8 cellular contexts compared by ENCODE assay signal in genomic region chr15:65133550-65134200, GRCh38. TPM values are rescaled to one million over a fixed set of nuclear protein-coding genes. Genes with fewer than 3 reads are reported as not detected.
DNase-seq lines count a peak whose midpoint lies in the region; ATAC-seq, FAIRE-seq and TF ChIP-seq lines count a peak whose summit lies in the region.

Gene PDCD7, minus strand, starts transcription at chr15:65133808. Its CDS starts 27 bp downstream, at chr15:65133781.

- H3K27me3 Mint-ChIP-seq in CD8-positive, alpha-beta T cell (ENCODE audit: low read depth): no peaks in the 10 kb centered on the region

- H3K18ac ChIP-seq in H1 (ENCODE audit: extremely low read depth, low read length) (no peak within 1 kb of the TSS), mesenchymal stem cell (ENCODE audit: low read depth in 1 of 2, low read length in 2 of 2) (peak within 1 kb of the TSS; percentile 97 to 98)

- H2BK120ac ChIP-seq in H1 (replicated peaks; ENCODE audit: low read depth, low read length): no peak within 1 kb of the TSS
- peak within 1 kb of the TSS; percentile 77 for H2BK120ac ChIP-seq in mesenchymal stem cell (ENCODE audit: low read depth, low read length)

- POLR2A ChIA-PET in CD8-positive, alpha-beta T cell (lab: Charles Lee): interaction anchor here (0.8 to 1.6 kb wide), 7 partner anchors 18 to 970 kb away, joined by 3 to 5 read pairs (median 4); partner anchors contain the start of genes PARP16, RNU5B-1 and TRIP4
- POLR2A ChIA-PET in H1 (lab: Charles Lee; ENCODE audit: partially characterized antibody): interaction anchor here (0.7 to 1.4 kb wide), 6 partner anchors 9 to 171 kb away, joined by 3 to 7 read pairs (median 3); partner anchors contain the start of genes CLPX and RNU5B-1

- H2BK5ac ChIP-seq in H1 (ENCODE audit: low read depth, low read length): 0 out of 2 replicates have a peak within 1 kb of the TSS, but pooled peaks have one; percentile 2
- H2BK5ac ChIP-seq in mesenchymal stem cell (ENCODE audit: low read depth, low read length, poor library complexity, severe bottlenecking): peak within 1 kb of the TSS; percentile 82

- peaks cover 31% of the 10 kb centered on the region for H3K4me1 Mint-ChIP-seq in CD8-positive, alpha-beta T cell (ENCODE audit: low read depth)

- TF ChIP-seq EP300 in H1 (IDR thresholded peaks at IDR 0.05; ENCODE audit: borderline replicate concordance in 1 of 2, low read depth in 2 of 2, low read length in 2 of 2): no peak

- peak within 1 kb of the TSS; percentile 96 for H3K27ac Mint-ChIP-seq in CD8-positive, alpha-beta T cell

- H4K8ac ChIP-seq in H1 (ENCODE audit: extremely low read depth, insufficient read depth, low read length) (peak within 1 kb of the TSS; percentile 91), mesenchymal stem cell (ENCODE audit: low read length) (peak within 1 kb of the TSS; percentile 97)

- H3K36me3 Mint-ChIP-seq in CD8-positive, alpha-beta T cell: peaks cover 24% of the 10 kb centered on the region

- peaks cover 3% of the 10 kb centered on the region for H3K9me3 Mint-ChIP-seq in CD8-positive, alpha-beta T cell

- DNase-seq in CD8-positive, alpha-beta T cell: peak; percentile 60 to 89 (median 81)
- DNase-seq in HT-29 (ENCODE audit: low spot score): peak; percentile 97
- peak; percentile 71 to 92 for DNase-seq in NOMO-1 (lab: John Stamatoyannopoulos, UW; ENCODE audit: unreplicated experiment in 2 of 2)
- DNase-seq in activated CD8-positive, alpha-beta memory T cell treated with anti-CD3 and anti-CD28 coated beads for 4 hours (ENCODE audit: low read depth in 2 of 2): peak; percentile 69 to 76
- peak; percentile 60 to 86 for DNase-seq in H1 (ENCODE audit: low read depth in 1 of 2, low spot score in 2 of 2)
- peak; percentile 95 for DNase-seq in mesenchymal stem cell
- DNase-seq in stimulated activated CD8-positive, alpha-beta memory T cell treated with anti-CD3 and anti-CD28 coated beads, Interleukin-12 subunit alpha, Interleukin-12 subunit beta, amount 100 ng/mL, for 4 hours (ENCODE audit: low read depth): peak; percentile 67

- H2BK20ac ChIP-seq in H1 (ENCODE audit: low read length): no peak within 1 kb of the TSS

- H3K4me2 ChIP-seq in H1 (ENCODE audit: insufficient read depth in 1 of 2, low read depth in 2 of 2, low read length in 2 of 2) (peak within 1 kb of the TSS; percentile 64 to 86), mesenchymal stem cell (ENCODE audit: low read length, poor library complexity, severe bottlenecking) (peak within 1 kb of the TSS; percentile 92)

- no peaks in the 10 kb centered on the region for H3K27me3 ChIP-seq in CD8-positive, alpha-beta T cell (ENCODE audit: insufficient read depth, low read length)
- H3K27me3 ChIP-seq in H1 (replicated peaks in 1 of 4; ENCODE audit: control insufficient read depth in 3 of 4, extremely low read depth in 1 of 4, insufficient read depth in 3 of 4, low read length in 3 of 4) (no peaks in the 10 kb centered on the region), mesenchymal stem cell (ENCODE audit: control insufficient read depth in 1 of 2, insufficient read depth in 1 of 2, low read length in 2 of 2) (no peaks in the 10 kb centered on the region)

- H3K36me3 ChIP-seq in CD8-positive, alpha-beta T cell (ENCODE audit: insufficient read depth, low read length): peaks cover 9% of the 10 kb centered on the region
- H3K36me3 ChIP-seq in H1 (ENCODE audit: control insufficient read depth in 2 of 4, insufficient read depth in 4 of 4, low read length in 3 of 4): peaks cover 0 to 5% (median 4%) of the 10 kb centered on the region in 4 experiments; a peak in 3 of 8 replicates
- H3K36me3 ChIP-seq in mesenchymal stem cell (ENCODE audit: control insufficient read depth in 1 of 2, insufficient read depth in 2 of 2, low read depth in 1 of 2, low read length in 2 of 2): peaks cover 12 to 18% of the 10 kb centered on the region in 2 experiments

- CTCF ChIA-PET in CD8-positive, alpha-beta T cell (lab: Charles Lee): interaction anchor here (1.1 kb wide), 1 partner anchor 164 kb away, joined by 3 read pairs; no protein-coding TSS in a partner anchor
- CTCF ChIA-PET in H1 (lab: Charles Lee; ENCODE audit: partially characterized antibody): interaction anchor here (0.6 to 1.1 kb wide), 2 partner anchors 18 to 87 kb away, joined by 3 to 4 read pairs; no protein-coding TSS in a partner anchor

- TF ChIP-seq CTCF in CD8-positive, alpha-beta T cell (IDR thresholded peaks at IDR 0.05): no peak
- TF ChIP-seq CTCF in H1 (IDR thresholded peaks at IDR 0.05; ENCODE audit: control extremely low read depth in 1 of 3, insufficient read depth in 1 of 3, low read depth in 1 of 3, low read length in 3 of 3): no peak

- peaks cover 9% of the 10 kb centered on the region for H3K23me2 ChIP-seq in H1 (ENCODE audit: low read depth, low read length)

- TF ChIP-seq POLR2A in H1 (IDR thresholded peaks at IDR 0.05; ENCODE audit: control extremely low read depth in 1 of 2, low read depth in 2 of 2, low read length in 2 of 2): peak in 1 of 2 experiments; percentile 91; a peak in 2 of 3 replicates

- peak; percentile 50 for FAIRE-seq in H1 (lab: Jason Lieb, UNC)

- H4K5ac ChIP-seq in H1 (ENCODE audit: insufficient read length, low read depth, low read length): peak within 1 kb of the TSS; percentile 65

- H3K4ac ChIP-seq in H1 (replicated peaks; ENCODE audit: insufficient read length, low read depth, low read length) (no peak within 1 kb of the TSS), mesenchymal stem cell (ENCODE audit: low read depth in 1 of 2, low read length in 2 of 2) (peak within 1 kb of the TSS; percentile 77 to 95)

- H3K79me2 ChIP-seq in H1 (ENCODE audit: control insufficient read depth in 1 of 2, insufficient read depth in 2 of 2, low read length in 2 of 2): peaks cover 0 to 3% of the 10 kb centered on the region in 2 experiments; a peak in 1 of 4 replicates

- H3K4me3 Mint-ChIP-seq in CD8-positive, alpha-beta T cell: peak within 1 kb of the TSS; percentile 91

- H3K14ac ChIP-seq in H1 (ENCODE audit: insufficient read length): no peak within 1 kb of the TSS
- peak within 1 kb of the TSS in 1 of 2 experiments; percentile 97 for H3K14ac ChIP-seq in mesenchymal stem cell (ENCODE audit: low read length in 2 of 2)

- peaks cover 2 to 3% of the 10 kb centered on the region in 2 experiments for H4K20me1 ChIP-seq in H1 (replicated peaks in 1 of 2; ENCODE audit: control insufficient read depth in 1 of 2, insufficient read depth in 2 of 2, low read length in 2 of 2)

- 5% methylated on average over 26 of the region's 45 CpGs; no CpG with 5 or more reads in 1 of the 2 experiments for WGBS in H1 (ENCODE audit: extremely low coverage in 1 of 2, insufficient coverage in 1 of 2, insufficient read length in 1 of 2, insufficient replicate concordance in 2 of 2, low coverage in 1 of 2, low lambda C conversion rate in 2 of 2, missing lambda C conversion rate in 1 of 2), 2 experiments
- under 1% methylated on average over 41 of the region's 45 CpGs for WGBS in mesenchymal stem cell

- H3K79me1 ChIP-seq in H1 (ENCODE audit: low read depth, low read length) (no peaks in the 10 kb centered on the region), mesenchymal stem cell (replicated peaks; ENCODE audit: low read length, poor library complexity, severe bottlenecking) (peaks cover 19% of the 10 kb centered on the region)

- ATAC-seq in CD8-positive, alpha-beta T cell: peak; percentile 93
- ATAC-seq in GM19467 (IDR thresholded peaks at IDR 0.05; ENCODE audit: unreplicated experiment): peak; percentile 82

- H4K91ac ChIP-seq in H1 (replicated peaks; ENCODE audit: insufficient read length, low read length) (no peak within 1 kb of the TSS), mesenchymal stem cell (ENCODE audit: low read length) (peak within 1 kb of the TSS; percentile 86)

- intact Hi-C loops in CD8-positive, alpha-beta T cell (cut with DNase I, micrococcal nuclease): loop anchor here (1.0 to 10.0 kb wide), 11 partner anchors 52 to 1364 kb away; partner anchors contain the start of genes CLPX (in 2 of the 2), MTFMT (in 2 of the 2), RNU5A-1 (in 2 of the 2) and RNU5B-1 (in 2 of the 2)

- no peak within 1 kb of the TSS for H2BK15ac ChIP-seq in H1 (ENCODE audit: low read length)
- peak within 1 kb of the TSS; percentile 86 for H2BK15ac ChIP-seq in mesenchymal stem cell (ENCODE audit: low read depth, poor library complexity, severe bottlenecking)

- H3K9ac ChIP-seq in H1 (replicated peaks in 1 of 4; ENCODE audit: extremely low read depth in 1 of 4, low read depth in 3 of 4, low read length in 3 of 4) (peak within 1 kb of the TSS; percentile 70 to 80 (median 74)), mesenchymal stem cell (ENCODE audit: low read length) (peak within 1 kb of the TSS; percentile 95)

- no peak within 1 kb of the TSS for H3K23ac ChIP-seq in H1 (ENCODE audit: insufficient read length)
- H3K23ac ChIP-seq in mesenchymal stem cell (ENCODE audit: low read length in 2 of 2): peak within 1 kb of the TSS in 1 of 2 experiments; percentile 77

- no peak for TF ChIP-seq RAD21 in H1 (IDR thresholded peaks at IDR 0.05 in 1 of 2, conservative IDR thresholded peaks at IDR 0.05 in 1 of 2; ENCODE audit: low read depth in 2 of 2, low read length in 2 of 2)

- peak within 1 kb of the TSS; percentile 80 for H3K27ac ChIP-seq in CD8-positive, alpha-beta T cell (ENCODE audit: low read depth, low read length)
- peak within 1 kb of the TSS; percentile 51; the same call in 1 of the 2 replicates for H3K27ac ChIP-seq in H1 (ENCODE audit: low read depth, low read length)
- H3K27ac ChIP-seq in mesenchymal stem cell (ENCODE audit: low read length, poor library complexity, severe bottlenecking): peak within 1 kb of the TSS; percentile 57

- peak within 1 kb of the TSS; percentile 99 for H2AFZ ChIP-seq in H1 (ENCODE audit: low read length)
- H2AFZ ChIP-seq in mesenchymal stem cell (ENCODE audit: low read depth, low read length): peak within 1 kb of the TSS; percentile 90

- H2AK5ac ChIP-seq in H1 (ENCODE audit: low read depth, low read length): no peak within 1 kb of the TSS
- no peak within 1 kb of the TSS for H2AK5ac ChIP-seq in mesenchymal stem cell (ENCODE audit: low read length, severe bottlenecking)

- no peaks in the 10 kb centered on the region for H3K9me3 ChIP-seq in CD8-positive, alpha-beta T cell (ENCODE audit: low read length)
- H3K9me3 ChIP-seq in H1 (ENCODE audit: insufficient read depth in 2 of 2, low read depth in 1 of 2, low read length in 1 of 2) (peaks cover 13 to 20% of the 10 kb centered on the region in 2 experiments; a peak in 3 of 4 replicates), mesenchymal stem cell (ENCODE audit: control insufficient read depth, low read length) (no peaks in the 10 kb centered on the region)

- H3K4me1 ChIP-seq in CD8-positive, alpha-beta T cell (ENCODE audit: insufficient read depth, low read length): peaks cover 26% of the 10 kb centered on the region
- H3K4me1 ChIP-seq in H1 (replicated peaks in 1 of 4; ENCODE audit: control insufficient read depth in 3 of 4, insufficient read depth in 4 of 4, low read length in 3 of 4) (peaks cover 2 to 6% (median 3%) of the 10 kb centered on the region in 4 experiments; a peak in 4 of 7 replicates), mesenchymal stem cell (ENCODE audit: control insufficient read depth, insufficient read depth, low read depth, low read length) (peaks cover 2% of the 10 kb centered on the region)

- H2BK12ac ChIP-seq in H1 (ENCODE audit: low read depth, low read length) (peak within 1 kb of the TSS; percentile 50; the same call in 1 of the 2 replicates), mesenchymal stem cell (ENCODE audit: low read length in 2 of 2) (peak within 1 kb of the TSS in 1 of 2 experiments; percentile 42)

- H3K4me3 ChIP-seq in CD8-positive, alpha-beta T cell (ENCODE audit: low read depth, low read length): peak within 1 kb of the TSS; percentile 78
- H3K4me3 ChIP-seq in H1 (ENCODE audit: extremely low read depth in 1 of 4, insufficient read depth in 2 of 4, low read depth in 3 of 4, low read length in 4 of 4): peak within 1 kb of the TSS; percentile 71 to 77 (median 72)
- peak within 1 kb of the TSS; percentile 91 to 93 for H3K4me3 ChIP-seq in mesenchymal stem cell (ENCODE audit: insufficient read depth in 1 of 2, low read depth in 1 of 2, low read length in 2 of 2)

- H3K56ac ChIP-seq in H1 (replicated peaks; ENCODE audit: insufficient read length, low read depth, low read length): no peak within 1 kb of the TSS

RNA-seq across cellular contexts. Expression of gene PDCD7, which starts in this region (rescaled TPM):
- 10 to 100 TPM; 20.7 to 21.7 TPM for total RNA-seq in CD8-positive, alpha-beta T cell
- 9.8 and 9.9 TPM in 2 replicates for total RNA-seq in HT-29 (2014; rRNA removed; shearing (Covaris generic))
- total RNA-seq in H1 (2021; fragmentation: NEBNext Ultra II Directional; extraction: Animal tissue kit (Norgen Biotek cat#: 25700)): 25.5 and 25.6 TPM in 2 replicates
- polyA plus RNA-seq in H1 (2011; rRNA removed): 9.9 and 11.5 TPM in 2 replicates
- polyA plus RNA-seq in H1 (2011; cell fraction: cytosol; rRNA removed): 21.5 TPM
- 12.1 TPM for polyA plus RNA-seq in H1 (2011; cell fraction: nucleus; rRNA removed)
- 14.4 to 21.3 TPM (median 16.1 TPM) in 4 replicates for polyA plus RNA-seq in H1 (2012, experiment 1 of 2)
- 17.9 TPM for polyA plus RNA-seq in H1 (2012, experiment 2 of 2)
- 22.8 TPM for polyA plus RNA-seq in H1 (2013, experiment 1 of 2)
- 20.5 TPM for polyA plus RNA-seq in H1 (2013, experiment 2 of 2)
- polyA minus RNA-seq in H1 (2011; rRNA and poly(A)+ RNA removed): 9.0 and 10.2 TPM in 2 replicates
- 14.5 TPM for polyA minus RNA-seq in H1 (2011; cell fraction: cytosol; rRNA and poly(A)+ RNA removed)
- polyA minus RNA-seq in H1 (2011; cell fraction: nucleus; rRNA and poly(A)+ RNA removed): 9.8 TPM
- 20.3 TPM for polyA plus RNA-seq in mesenchymal stem cell (2013, experiment 1 of 2)
- 19.4 TPM for polyA plus RNA-seq in mesenchymal stem cell (2013, experiment 2 of 2)

Comparison
In these comparisons a context has a peak if more than half of its experiments do, and no peak if none do; other contexts are left out.
1. Peak in every context shown above with its lines: DNase-seq, ATAC-seq, H3K4me3 ChIP-seq and H3K27ac ChIP-seq.